ENCODE assay signal across 23 cellular contexts in the genomic region with DNA sequence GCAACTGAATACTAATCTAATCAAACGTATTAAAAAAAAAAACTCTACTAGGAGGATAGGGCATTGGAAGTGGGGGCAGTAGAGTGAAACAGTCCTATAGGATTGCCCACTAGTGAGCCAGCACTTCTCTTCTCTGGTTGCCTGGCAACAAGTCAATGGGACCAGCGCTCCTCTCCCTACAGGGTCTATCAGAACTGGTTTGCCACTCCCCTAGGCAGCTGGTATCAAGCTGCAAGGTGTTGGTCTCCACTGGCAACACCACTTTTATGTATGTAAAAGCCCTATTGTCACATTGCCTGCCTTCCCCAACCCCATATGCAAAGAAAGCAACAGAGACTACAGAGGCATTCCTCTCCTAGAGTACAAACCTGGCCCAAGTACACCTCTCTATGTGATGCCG.
DNase-seq lines count a peak whose midpoint lies in the region; ATAC-seq and TF ChIP-seq lines count a peak whose summit lies in the region.
"Had no signal": no experiment of that assay in that cellular context is flagged by ENCODE, and none has a peak within 500 bp of the region (broad histone marks: within the 10 kb centered on the region; RNA-seq: fewer than 3 reads in every experiment).

No MANE protein-coding gene starts in this region.

- no peaks in the 10 kb centered on the region for H3K36me3 ChIP-seq in mucosa of descending colon (ENCODE audit: low read depth)
- H3K36me3 ChIP-seq: gastrocnemius medialis had no signal

- no peak overlapping the region for H3K27ac Mint-ChIP-seq in stimulated activated memory B cell treated with anti-CD40 and anti-IgM and Interleukin-4, amounts not matched to agents 10 μg/mL and 1 μg/mL and 100 μg/mL, for 72 hours
- H3K27ac Mint-ChIP-seq: activated CD4-positive, alpha-beta T cell treated with anti-CD3 and anti-CD28 coated beads for 36 hours; activated CD8-positive, alpha-beta memory T cell treated with anti-CD3 and anti-CD28 coated beads, Interleukin-2, amount 10 ng/mL, durations not matched to agents 7 days and 5 days; activated naive CD8-positive, alpha-beta T cell treated with anti-CD3 and anti-CD28 coated beads for 36 hours; natural killer cell treated with Interleukin-12 subunit alpha and Interleukin-12 subunit beta and Interleukin-15 and Interleukin-18, amount 100 ng/mL, for 72 hours had no signal

- ATAC-seq in stimulated activated memory B cell treated with anti-CD40 and anti-IgM and Interleukin-4, amounts not matched to agents 10 μg/mL and 1 μg/mL and 100 μg/mL, for 72 hours, result peak; percentile 50
- no peak for ATAC-seq in mucosa of descending colon
- ATAC-seq in HG03097 (IDR thresholded peaks at IDR 0.05; ENCODE audit: low FRiP score, unreplicated experiment), result no peak
- ATAC-seq: activated CD4-positive, alpha-beta T cell treated with anti-CD3 and anti-CD28 coated beads for 36 hours; activated CD8-positive, alpha-beta memory T cell treated with anti-CD3 and anti-CD28 coated beads, Interleukin-2, amount 10 ng/mL, durations not matched to agents 7 days and 5 days; esophagus mucosa; gastrocnemius medialis; left cardiac atrium; natural killer cell treated with Interleukin-12 subunit alpha and Interleukin-12 subunit beta and Interleukin-15 and Interleukin-18, amount 100 ng/mL, for 72 hours had no signal

- H3K4me3 ChIP-seq in mucosa of descending colon, result no peak overlapping the region
- H3K4me3 ChIP-seq: gastrocnemius medialis, testis had no signal

- H3K4me1 Mint-ChIP-seq in stimulated activated memory B cell treated with anti-CD40 and anti-IgM and Interleukin-4, amounts not matched to agents 10 μg/mL and 1 μg/mL and 100 μg/mL, for 72 hours, result no peaks in the 10 kb centered on the region
- H3K4me1 Mint-ChIP-seq: activated CD4-positive, alpha-beta T cell treated with anti-CD3 and anti-CD28 coated beads for 36 hours; activated CD8-positive, alpha-beta memory T cell treated with anti-CD3 and anti-CD28 coated beads, Interleukin-2, amount 10 ng/mL, durations not matched to agents 7 days and 5 days; activated naive CD8-positive, alpha-beta T cell treated with anti-CD3 and anti-CD28 coated beads for 36 hours had no signal

- TF ChIP-seq CTCF in mucosa of descending colon (IDR thresholded peaks at IDR 0.05), result no peak

- H3K36me3 Mint-ChIP-seq in stimulated activated memory B cell treated with anti-CD40 and anti-IgM and Interleukin-4, amounts not matched to agents 10 μg/mL and 1 μg/mL and 100 μg/mL, for 72 hours, result no peaks in the 10 kb centered on the region
- H3K36me3 Mint-ChIP-seq: activated CD8-positive, alpha-beta memory T cell treated with anti-CD3 and anti-CD28 coated beads, Interleukin-2, amount 10 ng/mL, durations not matched to agents 7 days and 5 days; activated naive CD8-positive, alpha-beta T cell treated with anti-CD3 and anti-CD28 coated beads for 36 hours; natural killer cell treated with Interleukin-12 subunit alpha and Interleukin-12 subunit beta and Interleukin-15 and Interleukin-18, amount 100 ng/mL, for 72 hours had no signal

- DNase-seq in NCI-H2081 (lab: John Stamatoyannopoulos, UW) (peak; percentile 10 to 27), NCI-H2081 treated with DMSO at 0.1 percent for 48 hours (lab: John Stamatoyannopoulos, UW) (no peak), NCI-H2107 treated with DMSO at 0.1 percent for 48 hours (lab: John Stamatoyannopoulos, UW; ENCODE audit: unreplicated experiment) (peak; percentile 38), NCI-H748 treated with DMSO at 0.1 percent for 48 hours (lab: John Stamatoyannopoulos, UW) (peak; percentile 88), kidney glomerular epithelial cell (lab: John Stamatoyannopoulos, UW) (no peak), mucosa of descending colon (no peak)
- DNase-seq: ACHN; activated CD4-positive, alpha-beta T cell treated with anti-CD3 and anti-CD28 coated beads for 36 hours; activated CD8-positive, alpha-beta memory T cell treated with anti-CD3 and anti-CD28 coated beads, Interleukin-2, amount 10 ng/mL, durations not matched to agents 7 days and 5 days; activated naive CD8-positive, alpha-beta T cell treated with anti-CD3 and anti-CD28 coated beads for 36 hours; C1 segment of cervical spinal cord; DMS79; effector CD8-positive, alpha-beta T cell; gastrocnemius medialis; KBM-7; left cardiac atrium; mesenchymal stem cell; SHP77; testis had no signal

- H3K9me3 ChIP-seq in mucosa of descending colon, result no peaks in the 10 kb centered on the region
- H3K9me3 ChIP-seq: gastrocnemius medialis, testis had no signal

- intact Hi-C loops in mucosa of descending colon (cut with DNase I, micrococcal nuclease), result no loop called here

- no peaks in the 10 kb centered on the region for H3K9me3 Mint-ChIP-seq in stimulated activated memory B cell treated with anti-CD40 and anti-IgM and Interleukin-4, amounts not matched to agents 10 μg/mL and 1 μg/mL and 100 μg/mL, for 72 hours
- H3K9me3 Mint-ChIP-seq: activated naive CD8-positive, alpha-beta T cell treated with anti-CD3 and anti-CD28 coated beads for 36 hours had no signal

- H3K27me3 Mint-ChIP-seq in stimulated activated memory B cell treated with anti-CD40 and anti-IgM and Interleukin-4, amounts not matched to agents 10 μg/mL and 1 μg/mL and 100 μg/mL, for 72 hours, result peaks cover 24% of the 10 kb centered on the region

- H3K4me1 ChIP-seq in mucosa of descending colon (ENCODE audit: low read depth), result no peaks in the 10 kb centered on the region
- H3K4me1 ChIP-seq: gastrocnemius medialis, testis had no signal

- H3K4me3 Mint-ChIP-seq in stimulated activated memory B cell treated with anti-CD40 and anti-IgM and Interleukin-4, amounts not matched to agents 10 μg/mL and 1 μg/mL and 100 μg/mL, for 72 hours, result no peak overlapping the region
- H3K4me3 Mint-ChIP-seq: activated CD4-positive, alpha-beta T cell treated with anti-CD3 and anti-CD28 coated beads for 36 hours; activated CD8-positive, alpha-beta memory T cell treated with anti-CD3 and anti-CD28 coated beads, Interleukin-2, amount 10 ng/mL, durations not matched to agents 7 days and 5 days; activated naive CD8-positive, alpha-beta T cell treated with anti-CD3 and anti-CD28 coated beads for 36 hours; natural killer cell treated with Interleukin-12 subunit alpha and Interleukin-12 subunit beta and Interleukin-15 and Interleukin-18, amount 100 ng/mL, for 72 hours had no signal

Comparison
In these comparisons a context has a peak if more than half of its experiments do, and no peak if none do; other contexts are left out.
1. DNase-seq: peak in NCI-H2081 (2 of 2), NCI-H2107 treated with DMSO at 0.1 percent for 48 hours (single experiment) and NCI-H748 treated with DMSO at 0.1 percent for 48 hours (single experiment); none in NCI-H2081 treated with DMSO at 0.1 percent for 48 hours (single experiment), kidney glomerular epithelial cell (single experiment) and mucosa of descending colon (0 of 3).